Comparison of ENCODE assay signal across 9 cellular contexts in genomic region chr19:4633140-4633967, GRCh38. TPM values are rescaled to one million over a fixed set of nuclear protein-coding genes. Genes with fewer than 3 reads are reported as not detected.
DNase-seq lines count a peak whose midpoint lies in the region; ATAC-seq and TF ChIP-seq lines count a peak whose summit lies in the region.
"Had no signal": no experiment of that assay in that cellular context is flagged by ENCODE, and none has a peak within 500 bp of the region (broad histone marks: within the 10 kb centered on the region; RNA-seq: fewer than 3 reads in every experiment).

No MANE protein-coding gene starts in this region.

- H3K4me3 ChIP-seq in RWPE2 (ENCODE audit: severe bottlenecking) (no peak overlapping the region), cardiac muscle cell (no peak overlapping the region), psoas muscle (no peak overlapping the region)
- H3K4me3 ChIP-seq: SK-N-MC had no signal

- H3K27ac ChIP-seq in RWPE2 (ENCODE audit: poor library complexity, severe bottlenecking) (peak overlapping the region; percentile 63), cardiac muscle cell (peak overlapping the region; percentile 41), psoas muscle (peak overlapping the region; percentile 56)
- H3K27ac ChIP-seq: SK-N-MC had no signal

- peak; percentile 76 for TF ChIP-seq CTCF in RWPE2 (IDR thresholded peaks at IDR 0.05; ENCODE audit: poor library complexity, severe bottlenecking)
- peak; percentile 91 for TF ChIP-seq CTCF in cardiac muscle cell (IDR thresholded peaks at IDR 0.05; ENCODE audit: low read depth, low read length)
- peak; percentile 68 for TF ChIP-seq CTCF in psoas muscle (IDR thresholded peaks at IDR 0.05)

- no peaks in the 10 kb centered on the region for H3K36me3 ChIP-seq in RWPE2 (ENCODE audit: low read depth)
- no peaks in the 10 kb centered on the region for H3K36me3 ChIP-seq in cardiac muscle cell
- no peaks in the 10 kb centered on the region for H3K36me3 ChIP-seq in psoas muscle (ENCODE audit: insufficient read depth in 1 of 2, low read depth in 1 of 2)

- H3K27me3 ChIP-seq in RWPE2 (ENCODE audit: insufficient read depth, poor library complexity, severe bottlenecking) (no peaks in the 10 kb centered on the region), cardiac muscle cell (no peaks in the 10 kb centered on the region), psoas muscle (ENCODE audit: insufficient read depth in 3 of 3, low read length in 2 of 3) (peaks cover 0 to 3% (median 0%) of the 10 kb centered on the region in 3 donors)

- intact Hi-C loops in psoas muscle (cut with DNase I): loop anchor here in 1 of 2 donors (5.0 kb wide), 1 partner anchor 56 kb away; no protein-coding TSS in a partner anchor

- WGBS in psoas muscle, 3 donors: 26 to 29% (median 28%) methylated on average over 14 of the region's 14 CpGs

- H3K4me1 ChIP-seq in RWPE2 (ENCODE audit: insufficient read depth, poor library complexity, severe bottlenecking) (no peaks in the 10 kb centered on the region), cardiac muscle cell (ENCODE audit: low read depth) (peaks cover 6% of the 10 kb centered on the region), psoas muscle (peaks cover 7% of the 10 kb centered on the region)

- peak; percentile 98 for DNase-seq in DMS 273 (lab: John Stamatoyannopoulos, UW; ENCODE audit: unreplicated experiment)
- DNase-seq in HuH-7.5 (ENCODE audit: low spot score): peak; percentile 72
- DNase-seq in RWPE2 (ENCODE audit: low spot score): no peak
- peak; percentile 41 for DNase-seq in activated naive CD4-positive, alpha-beta T cell treated with anti-CD3 and anti-CD28 coated beads, Interleukin-2, amount 50 U/mL, for 16 hours
- DNase-seq in cardiac muscle cell (ENCODE audit: low read depth in 1 of 2, low spot score in 1 of 2): peak; percentile 70 to 84
- peak; percentile 50 to 76 for DNase-seq in psoas muscle

- H3K9me3 ChIP-seq in RWPE2 (ENCODE audit: severe bottlenecking) (no peaks in the 10 kb centered on the region), cardiac muscle cell (ENCODE audit: low read depth) (no peaks in the 10 kb centered on the region), psoas muscle (no peaks in the 10 kb centered on the region)

- ATAC-seq in RWPE2 (ENCODE audit: low read depth): peak; percentile 58; the same call in 2 of the 3 replicates
- ATAC-seq in psoas muscle: peak; percentile 57 to 64 (median 63)
- ATAC-seq in GM21367 (IDR thresholded peaks at IDR 0.05; ENCODE audit: unreplicated experiment): no peak
- no peak for ATAC-seq in HG02840 (IDR thresholded peaks at IDR 0.05; ENCODE audit: low FRiP score, unreplicated experiment)

RNA-seq across cellular contexts. Expression of gene TNFAIP8L1, which starts 6.0 kb away (rescaled TPM):
- total RNA-seq in cardiac muscle cell: 2.2 and 18.1 TPM in 2 replicates
- polyA plus RNA-seq in cardiac muscle cell: 5.1 and 18.7 TPM in 2 replicates
- 1 to 10 TPM; 3.1 to 5.1 (median 3.8) TPM for total RNA-seq in psoas muscle
- polyA plus RNA-seq in psoas muscle: 1 to 10 TPM; 2.4 to 3.5 (median 2.8) TPM

RNA-seq across cellular contexts. Expression of gene MYDGF, which starts 36.8 kb away (rescaled TPM):
- total RNA-seq in cardiac muscle cell (47.9 and 107 TPM in 2 replicates), psoas muscle (10 to 100 TPM; 11.4 to 24.0 (median 19.1) TPM)
- polyA plus RNA-seq in cardiac muscle cell (122 and 206 TPM in 2 replicates), psoas muscle (100 to 1,000 TPM in 1 of 3 donors, 10 to 100 TPM in 2; 23.9 to 164 (median 40.0) TPM)

Comparison
In these comparisons a context has a peak if more than half of its experiments do, and no peak if none do; other contexts are left out.
1. ATAC-seq: peak in RWPE2 (single experiment) and psoas muscle (4 of 4); none in GM21367 (single experiment) and HG02840 (single experiment).
2. Peak in every context shown above with its lines, with median percentiles within 50 percentile points of each other: H3K27ac ChIP-seq and CTCF ChIP-seq.